In the genomic region with DNA sequence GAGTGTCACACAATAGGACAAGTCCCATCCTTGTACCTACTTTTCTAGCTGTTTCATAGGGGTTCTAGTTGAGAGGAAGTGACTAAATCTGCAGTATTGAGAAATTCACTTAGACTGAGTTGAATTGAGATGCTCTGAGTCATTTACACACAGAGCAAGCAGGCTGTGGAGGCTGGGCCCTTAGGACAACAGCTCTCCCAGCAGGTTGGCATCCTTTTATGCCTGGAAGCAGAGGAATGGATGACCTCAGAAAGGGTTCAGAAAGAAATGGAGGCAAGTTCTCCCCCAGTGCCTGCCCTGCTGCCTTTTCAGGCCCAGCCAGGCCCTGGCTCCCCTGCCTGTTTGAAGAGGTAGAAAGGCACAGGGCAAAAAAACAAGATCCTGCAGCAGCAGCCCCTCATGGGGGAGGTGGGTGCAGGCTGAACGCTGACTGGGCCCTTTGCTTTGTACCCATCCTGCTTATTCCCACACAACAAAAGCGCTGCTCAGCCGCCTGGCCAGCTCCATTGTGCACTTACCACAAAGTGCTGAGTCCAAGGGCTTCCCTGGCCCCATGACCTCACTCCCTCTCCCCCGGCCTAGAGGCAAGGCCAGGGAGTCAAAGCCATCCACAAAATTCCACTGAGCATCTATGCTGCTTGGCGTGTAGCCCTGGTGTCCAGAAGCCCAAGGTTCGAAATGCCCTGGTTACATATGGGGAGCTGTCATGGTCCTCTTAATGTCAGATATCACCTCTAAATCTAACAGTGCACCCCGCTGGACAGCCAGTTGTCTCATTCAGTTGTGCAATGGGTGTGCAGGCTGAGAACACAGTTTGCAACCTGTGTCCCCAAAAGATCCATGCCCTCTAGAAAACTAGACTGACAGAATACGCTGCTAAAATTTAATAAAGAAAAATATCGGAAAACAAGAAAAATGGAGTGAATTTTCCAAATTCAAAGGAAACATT, we compare ENCODE assay signal across 8 cellular contexts. TPM values are rescaled to one million over a fixed set of nuclear protein-coding genes. Genes with fewer than 3 reads are reported as not detected.
A peak's percentile ranks its signal among the peaks of the same experiment; 100 is the strongest.
DNase-seq lines count a peak whose midpoint lies in the region; ATAC-seq lines count a peak whose summit lies in the region.

No MANE protein-coding gene starts in this region.

- in situ Hi-C loops in GM23248 (cut with MboI), result no loop called here

- no peaks in the 10 kb centered on the region for H3K36me3 ChIP-seq in GM23248 (ENCODE audit: low read depth)

- H3K9ac ChIP-seq in GM23248, result no peak overlapping the region

- peak overlapping the region; percentile 45; the same call in 1 of the 2 replicates for H3K4me3 ChIP-seq in GM23248

- no peaks in the 10 kb centered on the region for H3K79me2 ChIP-seq in GM23248 (ENCODE audit: insufficient read depth)

- H2AFZ ChIP-seq in GM23248, result peak overlapping the region; percentile 34; the same call in 1 of the 2 replicates

- WGBS in GM23248 (ENCODE audit: low coverage in 1 of 2, low lambda C conversion rate in 2 of 2, missing lambda C conversion rate in 2 of 2), 2 experiments, result 79 to 86% methylated on average over 9 of the region's 9 CpGs

- no peaks in the 10 kb centered on the region for H3K9me2 ChIP-seq in GM23248 (ENCODE audit: insufficient read depth)

- no peaks in the 10 kb centered on the region for H4K20me1 ChIP-seq in GM23248 (ENCODE audit: insufficient read depth)

- peak overlapping the region; percentile 68 for H3K27ac ChIP-seq in GM23248

- H3K27me3 ChIP-seq in GM23248 (replicated peaks; ENCODE audit: insufficient read depth), result no peaks in the 10 kb centered on the region

- peaks cover 47% of the 10 kb centered on the region for H3F3A ChIP-seq in GM23248 (ENCODE audit: insufficient read depth)

- no peaks in the 10 kb centered on the region for H3K9me3 ChIP-seq in GM23248 (ENCODE audit: low read depth)

- ATAC-seq in HG02798 (IDR thresholded peaks at IDR 0.05; ENCODE audit: poor library complexity, unreplicated experiment), result no peak
- no peak for ATAC-seq in HG02981 (IDR thresholded peaks at IDR 0.05; ENCODE audit: unreplicated experiment)
- no peak for ATAC-seq in HG02571 (IDR thresholded peaks at IDR 0.05; ENCODE audit: unreplicated experiment)

- H3K4me2 ChIP-seq in GM23248 (ENCODE audit: unreplicated experiment), result peak overlapping the region; percentile 72

- H3K4me1 ChIP-seq in GM23248 (ENCODE audit: insufficient read depth), result peaks cover 48% of the 10 kb centered on the region

- peak; percentile 99 for DNase-seq in A172 (ENCODE audit: low spot score)
- DNase-seq in GM23248, result peak; percentile 99
- DNase-seq in SKM-1 treated with dmso at 0.1 percent for 144 hours (lab: John Stamatoyannopoulos, UW; ENCODE audit: unreplicated experiment), result peak; percentile 85
- peak; percentile 96 for DNase-seq in fibroblast of peridontal ligament (ENCODE audit: extremely low read depth)
- DNase-seq in pons (ENCODE audit: low spot score), result peak; percentile 63

RNA-seq across cellular contexts. Expression of a gene that starts 5.4 kb away (rescaled TPM):
- not detected in 2 replicates for total RNA-seq in A172 (2014; rRNA removed; shearing (Covaris generic))
- not detected in 2 replicates for total RNA-seq in GM23248 (2014; rRNA removed; shearing (Covaris generic))
- polyA plus RNA-seq in GM23248 (2016; fragmentation: Nextera tagmentation; extraction: Ambion mirVana), result not detected in 2 replicates

RNA-seq across cellular contexts. Expression of a gene that starts 52.7 kb away (rescaled TPM):
- 55.7 and 59.3 TPM in 2 replicates for total RNA-seq in A172 (2014; rRNA removed; shearing (Covaris generic))
- 30.9 and 31.6 TPM in 2 replicates for total RNA-seq in GM23248 (2014; rRNA removed; shearing (Covaris generic))
- 4.8 and 5.2 TPM in 2 replicates for polyA plus RNA-seq in GM23248 (2016; fragmentation: Nextera tagmentation; extraction: Ambion mirVana)
